In genomic region chr5:158096835-158097234, GRCh38 we compare ENCODE assay signal across 22 cellular contexts.
DNase-seq lines count a peak whose midpoint lies in the region; ATAC-seq, FAIRE-seq and TF ChIP-seq lines count a peak whose summit lies in the region.
"Had no signal": no experiment of that assay in that cellular context is flagged by ENCODE, and none has a peak within 500 bp of the region (broad histone marks: within the 10 kb centered on the region; RNA-seq: fewer than 3 reads in every experiment).

No MANE protein-coding gene starts in this region.

- ATAC-seq in lower lobe of right lung, result no peak
- ATAC-seq: CD8-positive, alpha-beta T cell; GM12878 had no signal

- H3K27me3 ChIP-seq in suprapubic skin, result no peaks in the 10 kb centered on the region
- H3K27me3 ChIP-seq in lower lobe of right lung (ENCODE audit: low read depth), result no peaks in the 10 kb centered on the region
- H3K27me3 ChIP-seq: BLaER1 had no signal

- DNase-seq in RCC 7860 (ENCODE audit: low spot score) (no peak), frontal cortex (ENCODE audit: low spot score in 2 of 2) (no peak), DMS 273 (lab: John Stamatoyannopoulos, UW; ENCODE audit: unreplicated experiment) (no peak), suprapubic skin (ENCODE audit: low spot score in 2 of 2) (no peak), lower lobe of right lung (no peak)
- DNase-seq: Caco-2; CD4-positive, CD25-positive, alpha-beta regulatory T cell; CD8-positive, alpha-beta T cell; DMS 273 treated with DMSO at 0.1 percent for 48 hours; DMS79; EL; GDM1; GM23248; H7; HCEC 1CT; HFFc6 had no signal

- no peaks in the 10 kb centered on the region for H3K9me3 ChIP-seq in HEK293 (ENCODE audit: control insufficient read depth, insufficient read depth, low read depth, low read length)
- no peaks in the 10 kb centered on the region for H3K9me3 ChIP-seq in suprapubic skin
- peaks cover 6% of the 10 kb centered on the region for H3K9me3 ChIP-seq in lower lobe of right lung

- CTCF ChIA-PET in HEK293 (lab: Yijun Ruan, JAX), result interaction anchor here (0.7 to 2.2 kb wide), 2 partner anchors 22 to 174 kb away, joined by 3 to 12 read pairs; no protein-coding TSS in a partner anchor

- intact Hi-C loops in lower lobe of right lung (cut with DNase I), result no loop called here

- H3K4me1 ChIP-seq in HEK293 (ENCODE audit: control insufficient read depth, insufficient read depth, low read length) (no peaks in the 10 kb centered on the region), suprapubic skin (no peaks in the 10 kb centered on the region), lower lobe of right lung (no peaks in the 10 kb centered on the region)
- H3K4me1 ChIP-seq: BLaER1, Caco-2 had no signal

- H3K36me3 ChIP-seq in HEK293 (ENCODE audit: control insufficient read depth in 2 of 2, insufficient read depth in 1 of 2, low read length in 2 of 2), result no peaks in the 10 kb centered on the region
- H3K36me3 ChIP-seq in suprapubic skin, result no peaks in the 10 kb centered on the region
- no peaks in the 10 kb centered on the region for H3K36me3 ChIP-seq in lower lobe of right lung
- H3K36me3 ChIP-seq: BLaER1 had no signal

- TF ChIP-seq CTCF in HEK293 (tag by site-specific recombination; IDR thresholded peaks at IDR 0.05) (no peak), suprapubic skin (IDR thresholded peaks at IDR 0.05) (no peak), lower lobe of right lung (IDR thresholded peaks at IDR 0.05) (no peak)

- WGBS in suprapubic skin, result 95% methylated on average over 1 of the region's 1 CpG

- H3K4me3 ChIP-seq in HEK293 (ENCODE audit: low read depth, low read length) (no peak overlapping the region), suprapubic skin (no peak overlapping the region), lower lobe of right lung (no peak overlapping the region)
- H3K4me3 ChIP-seq: BLaER1, GM12878, GM23248 had no signal

- H3K27ac ChIP-seq in HEK293 (ENCODE audit: extremely low read depth, low read depth, low read length) (no peak overlapping the region), suprapubic skin (no peak overlapping the region), lower lobe of right lung (no peak overlapping the region)
- H3K27ac ChIP-seq: BLaER1, C4-2B, GM23248 had no signal

- TF ChIP-seq EP300 in suprapubic skin (IDR thresholded peaks at IDR 0.05), result no peak

- no peak for TF ChIP-seq POLR2A in suprapubic skin (IDR thresholded peaks at IDR 0.05)

- FAIRE-seq in RCC 7860 (lab: Jason Lieb, UNC) (peak; percentile 4), frontal cortex (lab: Jason Lieb, UNC) (peak; percentile 8)
- FAIRE-seq: GM12878, GM19239, H1 had no signal

- POLR2A ChIA-PET in HEK293 (lab: Yijun Ruan, JAX), result no interaction called here

TF ChIP-seq in HEK293, 187 proteins besides CTCF, POLR2A, EP300 and RAD21:
- TF ChIP-seq ZNF449 (tag by site-specific recombination; IDR thresholded peaks at IDR 0.05) (no peak), ZNF585B (tag by site-specific recombination; IDR thresholded peaks at IDR 0.05) (no peak), SETDB1 (IDR thresholded peaks at IDR 0.05; ENCODE audit: insufficient read length, low read length) (peak; percentile 32), KLF1 (tag by site-specific recombination; IDR thresholded peaks at IDR 0.05) (no peak), ZNF423 (tag by site-specific recombination; IDR thresholded peaks at IDR 0.05) (no peak)
